ENCODE assay signal across 16 cellular contexts in the genomic region with DNA sequence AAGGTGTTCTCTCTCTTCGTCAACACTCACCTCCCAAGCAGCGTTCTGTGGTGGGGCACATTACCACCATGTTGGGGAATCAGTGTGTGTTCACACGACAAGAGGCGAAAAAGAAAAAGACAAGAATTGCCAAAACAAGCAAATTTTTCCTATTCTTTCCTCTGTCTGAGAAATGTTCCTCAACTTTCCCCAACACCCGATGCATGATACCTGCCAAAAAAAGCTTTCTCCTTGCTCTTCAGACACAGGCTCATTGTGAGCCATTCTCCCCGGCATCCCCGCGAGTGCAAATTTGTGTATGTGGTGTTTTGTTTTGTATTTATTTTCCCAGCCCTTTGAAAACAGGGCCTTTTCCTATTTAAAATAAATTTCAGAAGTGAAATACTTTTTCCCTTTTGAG.
"Had no signal": no experiment of that assay in that cellular context is flagged by ENCODE, and none has a peak within 500 bp of the region (broad histone marks: within the 10 kb centered on the region; RNA-seq: fewer than 3 reads in every experiment).

No MANE protein-coding gene starts in this region.

- ATAC-seq: activated CD8-positive, alpha-beta T cell treated with anti-CD3 and anti-CD28 coated beads for 36 hours; activated T-helper 17 cell treated with anti-CD3 and anti-CD28 coated beads, Interleukin-2, amount 50 U/mL, for 72 hours; gastroesophageal sphincter; heart left ventricle had no signal

- H3K4me1 Mint-ChIP-seq: naive B cell had no signal

- H3K9me3 Mint-ChIP-seq: activated CD8-positive, alpha-beta T cell treated with anti-CD3 and anti-CD28 coated beads for 36 hours; activated T-helper 17 cell treated with anti-CD3 and anti-CD28 coated beads, Interleukin-2, amount 50 U/mL, for 72 hours; naive B cell; T-helper 1 cell treated with Interleukin-12 subunit alpha and Interleukin-12 subunit beta and Interleukin-4 antibody, amounts not matched to agents 30 μg/mL and 1 μg/mL, for 36 hours had no signal

- H3K27me3 Mint-ChIP-seq: activated CD8-positive, alpha-beta T cell treated with anti-CD3 and anti-CD28 coated beads for 36 hours; activated T-helper 17 cell treated with anti-CD3 and anti-CD28 coated beads, Interleukin-2, amount 50 U/mL, for 72 hours; naive B cell had no signal

- H3K27ac ChIP-seq: breast epithelium, gastroesophageal sphincter, heart left ventricle, left ventricle myocardium inferior, uterus had no signal

- H3K4me1 ChIP-seq: breast epithelium, gastroesophageal sphincter, left ventricle myocardium inferior, uterus had no signal

- DNase-seq: activated CD8-positive, alpha-beta T cell treated with anti-CD3 and anti-CD28 coated beads for 36 hours; activated naive CD4-positive, alpha-beta T cell; activated T-cell treated with anti-CD3 and anti-CD28 coated beads, Interleukin-2, amount 50 U/mL, for 1 hour; effector CD4-positive, alpha-beta T cell; heart left ventricle; left ventricle myocardium inferior; mammary epithelial cell; naive B cell; stimulated activated CD4-positive, alpha-beta T cell treated with anti-CD3 and anti-CD28 coated beads, Interleukin-2, amount 100 ng/mL, for 24 hours; stimulated activated naive CD4-positive, alpha-beta T cell treated with Interleukin-2 at 50 U/mL for 16 hours; uterus had no signal

- H3K9me3 ChIP-seq: breast epithelium, gastroesophageal sphincter, heart left ventricle, left ventricle myocardium inferior, tibial nerve, uterus had no signal

- H3K4me3 ChIP-seq: breast epithelium, gastroesophageal sphincter, heart left ventricle, left ventricle myocardium inferior, tibial nerve, uterus had no signal

- H3K27ac Mint-ChIP-seq: activated CD8-positive, alpha-beta T cell treated with anti-CD3 and anti-CD28 coated beads for 36 hours; activated T-helper 17 cell treated with anti-CD3 and anti-CD28 coated beads, Interleukin-2, amount 50 U/mL, for 72 hours; T-helper 1 cell treated with Interleukin-12 subunit alpha and Interleukin-12 subunit beta and Interleukin-4 antibody, amounts not matched to agents 30 μg/mL and 1 μg/mL, for 36 hours had no signal

- H3K4me3 Mint-ChIP-seq: activated CD8-positive, alpha-beta T cell treated with anti-CD3 and anti-CD28 coated beads for 36 hours; activated T-helper 17 cell treated with anti-CD3 and anti-CD28 coated beads, Interleukin-2, amount 50 U/mL, for 72 hours; T-helper 1 cell treated with Interleukin-12 subunit alpha and Interleukin-12 subunit beta and Interleukin-4 antibody, amounts not matched to agents 30 μg/mL and 1 μg/mL, for 36 hours had no signal

- H3K36me3 ChIP-seq: breast epithelium, gastroesophageal sphincter, heart left ventricle, left ventricle myocardium inferior, tibial nerve, uterus had no signal

- H3K27me3 ChIP-seq: breast epithelium, gastroesophageal sphincter, heart left ventricle, tibial nerve, uterus had no signal
